In genomic region chr17:27353469-27354050, GRCh38 we compare ENCODE assay signal across 8 cellular contexts. TPM values are rescaled to one million over a fixed set of nuclear protein-coding genes. Genes with fewer than 3 reads are reported as not detected.
DNase-seq lines count a peak whose midpoint lies in the region; ATAC-seq, FAIRE-seq and TF ChIP-seq lines count a peak whose summit lies in the region.

No MANE protein-coding gene starts in this region.

- H3K27me3 Mint-ChIP-seq in WTC11 (ENCODE audit: low read depth), result peaks cover 9% of the 10 kb centered on the region; the same call in 1 of the 2 replicates

- no peaks in the 10 kb centered on the region for H3K27me3 ChIP-seq in bronchial epithelial cell (ENCODE audit: control insufficient read depth, insufficient read depth, low read length)

- no peaks in the 10 kb centered on the region for H3K36me3 ChIP-seq in bronchial epithelial cell (ENCODE audit: control insufficient read depth, insufficient read depth, low read length)

- peaks cover 4% of the 10 kb centered on the region; the same call in 1 of the 2 replicates for H3K36me3 Mint-ChIP-seq in WTC11

- peaks cover 20% of the 10 kb centered on the region for H3K4me1 Mint-ChIP-seq in WTC11

- in situ Hi-C loops in ACHN (cut with HindIII; ENCODE audit: low pct_ligation_motif_present, low pct_unique_long_range_greater_than_20kb, low sequenced_read_pairs), result no loop called here

- POLR2A ChIA-PET in WTC11 (lab: Charles Lee), result no interaction called here

- peak overlapping the region; percentile 55 for H3K4me3 ChIP-seq in bronchial epithelial cell (ENCODE audit: low read depth, low read length)

- H3K4me3 Mint-ChIP-seq in WTC11, result peak overlapping the region; percentile 81

- TF ChIP-seq CTCF in WTC11 (IDR thresholded peaks at IDR 0.05) (peak; percentile 89), bronchial epithelial cell (IDR thresholded peaks at IDR 0.05; ENCODE audit: insufficient read depth, low read length, severe bottlenecking) (peak; percentile 66)

- peak; percentile 97 for DNase-seq in ACHN
- DNase-seq in NCI-H2171 (lab: John Stamatoyannopoulos, UW), result peak; percentile 76
- DNase-seq in WTC11 (ENCODE audit: low spot score), result peak; percentile 85
- peak; percentile 76 for DNase-seq in bronchial epithelial cell (ENCODE audit: low read depth)
- DNase-seq in iris pigment epithelial cell (ENCODE audit: low read depth), result peak; percentile 90
- peak; percentile 72 to 83 for DNase-seq in stimulated activated CD4-positive, alpha-beta T cell treated with anti-CD3 and anti-CD28 coated beads, Interleukin-12 subunit alpha, Interleukin-12 subunit beta, amount 100 ng/mL, for 24 hours (ENCODE audit: low read depth in 2 of 2)

- CTCF ChIA-PET in WTC11 (lab: Charles Lee), result interaction anchor here (0.6 to 1.8 kb wide), 19 partner anchors 9 to 301 kb away, joined by 3 to 18 read pairs (median 5); partner anchors contain the start of genes KSR1 and WSB1

- H3K27ac Mint-ChIP-seq in WTC11, result peak overlapping the region; percentile 88

- ATAC-seq in GM18858 (IDR thresholded peaks at IDR 0.05; ENCODE audit: unreplicated experiment) (peak; percentile 71), HG03066 (IDR thresholded peaks at IDR 0.05; ENCODE audit: low read depth, unreplicated experiment) (peak; percentile 63), WTC11 (peak; percentile 62)

- FAIRE-seq in bronchial epithelial cell (lab: Jason Lieb, UNC), result no peak

- no peaks in the 10 kb centered on the region for H3K9me3 Mint-ChIP-seq in WTC11

TF ChIP-seq in WTC11, 78 proteins besides CTCF, POLR2A, EP300 and RAD21 (continues in another document):
- TF ChIP-seq GABPB1 (CRISPR knock-in tag; IDR thresholded peaks at IDR 0.05) (peak; percentile 70), NR2C2 (CRISPR knock-in tag; IDR thresholded peaks at IDR 0.05) (no peak), STAT6 (CRISPR knock-in tag; conservative IDR thresholded peaks at IDR 0.05; ENCODE audit: low read depth) (no peak), ZNF263 (CRISPR knock-in tag; IDR thresholded peaks at IDR 0.05; ENCODE audit: low read depth) (no peak), NFE2L1 (CRISPR knock-in tag; IDR thresholded peaks at IDR 0.05) (peak; percentile 51; the same call in 1 of the 2 replicates), ZNF232 (CRISPR knock-in tag; IDR thresholded peaks at IDR 0.05) (0 out of 2 replicates have a peak, but pooled peaks have one; percentile 52), JUN (CRISPR knock-in tag; IDR thresholded peaks at IDR 0.05) (peak; percentile 76; the same call in 1 of the 2 replicates), TEAD1 (CRISPR knock-in tag; IDR thresholded peaks at IDR 0.05) (0 out of 2 replicates have a peak, but pooled peaks have one; percentile 27), ZBTB21 (CRISPR knock-in tag; IDR thresholded peaks at IDR 0.05; ENCODE audit: borderline replicate concordance) (no peak), USF2 (CRISPR knock-in tag; IDR thresholded peaks at IDR 0.05) (no peak), TP53 (CRISPR knock-in tag; IDR thresholded peaks at IDR 0.05) (no peak), SP1 (CRISPR knock-in tag; conservative IDR thresholded peaks at IDR 0.05) (peak; percentile 62), KAT7 (CRISPR knock-in tag; IDR thresholded peaks at IDR 0.05; ENCODE audit: borderline replicate concordance) (no peak)
- TF ChIP-seq, protein P1, sequence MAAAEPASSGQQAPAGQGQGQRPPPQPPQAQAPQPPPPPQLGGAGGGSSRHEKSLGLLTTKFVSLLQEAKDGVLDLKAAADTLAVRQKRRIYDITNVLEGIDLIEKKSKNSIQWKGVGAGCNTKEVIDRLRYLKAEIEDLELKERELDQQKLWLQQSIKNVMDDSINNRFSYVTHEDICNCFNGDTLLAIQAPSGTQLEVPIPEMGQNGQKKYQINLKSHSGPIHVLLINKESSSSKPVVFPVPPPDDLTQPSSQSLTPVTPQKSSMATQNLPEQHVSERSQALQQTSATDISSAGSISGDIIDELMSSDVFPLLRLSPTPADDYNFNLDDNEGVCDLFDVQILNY (CRISPR knock-in tag; IDR thresholded peaks at IDR 0.05), result 0 out of 2 replicates have a peak, but pooled peaks have one; percentile 26
- TF ChIP-seq, protein P2, sequence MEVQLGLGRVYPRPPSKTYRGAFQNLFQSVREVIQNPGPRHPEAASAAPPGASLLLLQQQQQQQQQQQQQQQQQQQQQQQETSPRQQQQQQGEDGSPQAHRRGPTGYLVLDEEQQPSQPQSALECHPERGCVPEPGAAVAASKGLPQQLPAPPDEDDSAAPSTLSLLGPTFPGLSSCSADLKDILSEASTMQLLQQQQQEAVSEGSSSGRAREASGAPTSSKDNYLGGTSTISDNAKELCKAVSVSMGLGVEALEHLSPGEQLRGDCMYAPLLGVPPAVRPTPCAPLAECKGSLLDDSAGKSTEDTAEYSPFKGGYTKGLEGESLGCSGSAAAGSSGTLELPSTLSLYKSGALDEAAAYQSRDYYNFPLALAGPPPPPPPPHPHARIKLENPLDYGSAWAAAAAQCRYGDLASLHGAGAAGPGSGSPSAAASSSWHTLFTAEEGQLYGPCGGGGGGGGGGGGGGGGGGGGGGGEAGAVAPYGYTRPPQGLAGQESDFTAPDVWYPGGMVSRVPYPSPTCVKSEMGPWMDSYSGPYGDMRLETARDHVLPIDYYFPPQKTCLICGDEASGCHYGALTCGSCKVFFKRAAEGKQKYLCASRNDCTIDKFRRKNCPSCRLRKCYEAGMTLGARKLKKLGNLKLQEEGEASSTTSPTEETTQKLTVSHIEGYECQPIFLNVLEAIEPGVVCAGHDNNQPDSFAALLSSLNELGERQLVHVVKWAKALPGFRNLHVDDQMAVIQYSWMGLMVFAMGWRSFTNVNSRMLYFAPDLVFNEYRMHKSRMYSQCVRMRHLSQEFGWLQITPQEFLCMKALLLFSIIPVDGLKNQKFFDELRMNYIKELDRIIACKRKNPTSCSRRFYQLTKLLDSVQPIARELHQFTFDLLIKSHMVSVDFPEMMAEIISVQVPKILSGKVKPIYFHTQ (CRISPR knock-in tag; IDR thresholded peaks at IDR 0.05), result no peak
- TF ChIP-seq, protein P3, sequence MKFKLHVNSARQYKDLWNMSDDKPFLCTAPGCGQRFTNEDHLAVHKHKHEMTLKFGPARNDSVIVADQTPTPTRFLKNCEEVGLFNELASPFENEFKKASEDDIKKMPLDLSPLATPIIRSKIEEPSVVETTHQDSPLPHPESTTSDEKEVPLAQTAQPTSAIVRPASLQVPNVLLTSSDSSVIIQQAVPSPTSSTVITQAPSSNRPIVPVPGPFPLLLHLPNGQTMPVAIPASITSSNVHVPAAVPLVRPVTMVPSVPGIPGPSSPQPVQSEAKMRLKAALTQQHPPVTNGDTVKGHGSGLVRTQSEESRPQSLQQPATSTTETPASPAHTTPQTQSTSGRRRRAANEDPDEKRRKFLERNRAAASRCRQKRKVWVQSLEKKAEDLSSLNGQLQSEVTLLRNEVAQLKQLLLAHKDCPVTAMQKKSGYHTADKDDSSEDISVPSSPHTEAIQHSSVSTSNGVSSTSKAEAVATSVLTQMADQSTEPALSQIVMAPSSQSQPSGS (CRISPR knock-in tag; IDR thresholded peaks at IDR 0.05; ENCODE audit: borderline replicate concordance, low read depth), result no peak

RNA-seq across cellular contexts. Expression of gene WSB1, which starts 59.6 kb away (rescaled TPM):
- total RNA-seq in WTC11 (2021), result 167 to 223 TPM (median 221 TPM) in 3 replicates
- total RNA-seq in bronchial epithelial cell, result 256 and 308 TPM in 2 replicates

Comparison
In these comparisons a context has a peak if more than half of its experiments do, and no peak if none do; other contexts are left out.
1. Peak in every context shown above with its lines: DNase-seq, ATAC-seq and H3K4me3 ChIP-seq.